In the genomic region with DNA sequence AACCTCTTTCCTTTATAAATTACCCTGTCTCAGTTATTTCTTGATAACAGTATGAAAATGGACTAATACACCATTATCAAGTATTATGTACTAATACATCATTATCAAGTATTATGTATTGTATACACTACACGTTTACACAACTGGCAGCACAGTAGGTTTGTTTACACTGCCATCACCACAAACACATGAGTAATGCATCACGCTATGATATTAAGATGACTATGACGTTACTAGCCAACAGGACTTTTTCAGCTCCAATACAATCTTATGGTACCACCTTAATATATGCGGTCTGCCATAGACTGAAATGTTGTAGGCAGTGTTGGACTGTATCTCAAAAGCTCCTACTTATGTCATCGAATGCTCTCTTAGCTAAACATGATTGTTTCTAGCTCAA, we compare ENCODE assay signal across 15 cellular contexts. TPM values are rescaled to one million over a fixed set of nuclear protein-coding genes. Genes with fewer than 3 reads are reported as not detected.
DNase-seq lines count a peak whose midpoint lies in the region; ATAC-seq and TF ChIP-seq lines count a peak whose summit lies in the region.
"Had no signal": no experiment of that assay in that cellular context is flagged by ENCODE, and none has a peak within 500 bp of the region (broad histone marks: within the 10 kb centered on the region; RNA-seq: fewer than 3 reads in every experiment).

No MANE protein-coding gene starts in this region.

- no peaks in the 10 kb centered on the region for H3K9me2 ChIP-seq in MM.1S (replicated peaks; ENCODE audit: insufficient read depth, low read length)

- no peak overlapping the region for H3K27ac Mint-ChIP-seq in activated naive CD8-positive, alpha-beta T cell treated with anti-CD3 and anti-CD28 coated beads, Interleukin-2, amount 50 U/mL, for 24 hours
- H3K27ac Mint-ChIP-seq: CD8-positive, alpha-beta memory T cell had no signal

- no peaks in the 10 kb centered on the region for H3F3A ChIP-seq in MM.1S (ENCODE audit: insufficient read depth, low read length)

- H3K79me2 ChIP-seq in MM.1S (ENCODE audit: low read length) = no peaks in the 10 kb centered on the region

- no peak overlapping the region for H3K4me3 Mint-ChIP-seq in activated naive CD8-positive, alpha-beta T cell treated with anti-CD3 and anti-CD28 coated beads, Interleukin-2, amount 50 U/mL, for 24 hours
- H3K4me3 Mint-ChIP-seq: CD8-positive, alpha-beta memory T cell had no signal

- ATAC-seq in activated naive CD8-positive, alpha-beta T cell treated with anti-CD3 and anti-CD28 coated beads, Interleukin-2, amount 50 U/mL, for 24 hours = no peak
- ATAC-seq: HCT116 had no signal

- no peaks in the 10 kb centered on the region for H4K20me1 ChIP-seq in MM.1S (ENCODE audit: insufficient read depth, low read length)
- H4K20me1 ChIP-seq: BLaER1 had no signal

- no peaks in the 10 kb centered on the region for H3K36me3 ChIP-seq in MM.1S (replicated peaks; ENCODE audit: insufficient read depth, low read length)

- no peak overlapping the region for H3K9ac ChIP-seq in MM.1S (ENCODE audit: low read length)
- H3K9ac ChIP-seq: BLaER1 had no signal

- no peak overlapping the region for H2AFZ ChIP-seq in MM.1S (ENCODE audit: low read length)

- H3K27me3 Mint-ChIP-seq in activated naive CD8-positive, alpha-beta T cell treated with anti-CD3 and anti-CD28 coated beads, Interleukin-2, amount 50 U/mL, for 24 hours = no peaks in the 10 kb centered on the region

- H3K9me3 ChIP-seq in MM.1S (replicated peaks; ENCODE audit: insufficient read depth, low read length) = no peaks in the 10 kb centered on the region
- H3K9me3 ChIP-seq: BLaER1, Caco-2 had no signal

- H3K36me3 Mint-ChIP-seq in activated naive CD8-positive, alpha-beta T cell treated with anti-CD3 and anti-CD28 coated beads, Interleukin-2, amount 50 U/mL, for 24 hours (ENCODE audit: low read depth) = no peaks in the 10 kb centered on the region
- H3K36me3 Mint-ChIP-seq: CD8-positive, alpha-beta memory T cell had no signal

- no peaks in the 10 kb centered on the region for H3K9me3 Mint-ChIP-seq in activated naive CD8-positive, alpha-beta T cell treated with anti-CD3 and anti-CD28 coated beads, Interleukin-2, amount 50 U/mL, for 24 hours
- H3K9me3 Mint-ChIP-seq: CD8-positive, alpha-beta memory T cell had no signal

- no peaks in the 10 kb centered on the region for H3K4me1 ChIP-seq in MM.1S (ENCODE audit: low read length)
- H3K4me1 ChIP-seq: BLaER1 had no signal

- H3K4me2 ChIP-seq in MM.1S (ENCODE audit: low read depth, low read length) = no peak overlapping the region
- H3K4me2 ChIP-seq: BLaER1 had no signal

- no peak overlapping the region for H3K27ac ChIP-seq in MM.1S (ENCODE audit: low read length)
- H3K27ac ChIP-seq: BLaER1 had no signal

- no peaks in the 10 kb centered on the region for H3K27me3 ChIP-seq in MM.1S (replicated peaks; ENCODE audit: insufficient read depth, low read length)
- H3K27me3 ChIP-seq: BLaER1 had no signal

- DNase-seq in H4 (ENCODE audit: low spot score) (peak; percentile 36), NCI-H69 (lab: John Stamatoyannopoulos, UW) (peak; percentile 51), choroid plexus epithelial cell (ENCODE audit: low read depth) (peak; percentile 15), hypothalamus (lab: John Stamatoyannopoulos, UW) (no peak), MM.1S (no peak)
- no peak for DNase-seq in activated naive CD8-positive, alpha-beta T cell treated with anti-CD3 and anti-CD28 coated beads, Interleukin-2, amount 50 U/mL, for 24 hours
- no peak for DNase-seq in activated CD4-positive, alpha-beta T cell treated with anti-CD3 and anti-CD28 coated beads, Interleukin-2, amount 50 U/mL, for 1 hour
- DNase-seq: AML-193; Caco-2; CD8-positive, alpha-beta memory T cell; DMS79; GOT3; KBM-7 had no signal

- H3K4me3 ChIP-seq in choroid plexus epithelial cell (ENCODE audit: low read depth, low read length) = no peak overlapping the region
- no peak overlapping the region for H3K4me3 ChIP-seq in MM.1S (ENCODE audit: low read length)
- H3K4me3 ChIP-seq: BLaER1 had no signal

- H3K4me1 Mint-ChIP-seq in activated naive CD8-positive, alpha-beta T cell treated with anti-CD3 and anti-CD28 coated beads, Interleukin-2, amount 50 U/mL, for 24 hours = no peaks in the 10 kb centered on the region
- H3K4me1 Mint-ChIP-seq: CD8-positive, alpha-beta memory T cell had no signal

- TF ChIP-seq CTCF in choroid plexus epithelial cell (conservative IDR thresholded peaks at IDR 0.05; ENCODE audit: low read depth, low read length) (no peak), MM.1S (IDR thresholded peaks at IDR 0.05; ENCODE audit: low read length) (no peak)

RNA-seq across cellular contexts. Expression of a gene that starts 28.2 kb away (rescaled TPM):
- total RNA-seq in H4 (2014; rRNA removed; shearing (Covaris generic)) = 6.6 and 8.9 TPM in 2 replicates

Comparison
In these comparisons a context has a peak if more than half of its experiments do, and no peak if none do; other contexts are left out.
1. DNase-seq: peak in H4 (single experiment), NCI-H69 (single experiment) and choroid plexus epithelial cell (single experiment); none in hypothalamus (0 of 51), MM.1S (single experiment), activated naive CD8-positive, alpha-beta T cell treated with anti-CD3 and anti-CD28 coated beads, Interleukin-2, amount 50 U/mL, for 24 hours (single experiment) and activated CD4-positive, alpha-beta T cell treated with anti-CD3 and anti-CD28 coated beads, Interleukin-2, amount 50 U/mL, for 1 hour (single experiment).